31 cellular contexts compared by ENCODE assay signal in genomic region chr17:55598495-55598894, GRCh38.
"Had no signal": no experiment of that assay in that cellular context is flagged by ENCODE, and none has a peak within 500 bp of the region (broad histone marks: within the 10 kb centered on the region; RNA-seq: fewer than 3 reads in every experiment).

No MANE protein-coding gene starts in this region.

- DNase-seq: activated CD4-positive, alpha-beta T cell treated with anti-CD3 and anti-CD28 coated beads for 36 hours; activated CD4-positive, alpha-beta T cell treated with anti-CD3 and anti-CD28 coated beads, Interleukin-2, amount 10 ng/mL, durations not matched to agents 7 days and 5 days; activated CD4-positive, alpha-beta T cell treated with anti-CD3 and anti-CD28 coated beads, Interleukin-2, amount 50 U/mL, for 48 hours; activated CD8-positive, alpha-beta memory T cell treated with anti-CD3 and anti-CD28 coated beads, Interleukin-2, amount 50 U/mL, for 4 hours; activated gamma-delta T cell treated with Interleukin-2 at 50 U/mL for 16 hours; activated naive CD4-positive, alpha-beta T cell treated with anti-CD3 and anti-CD28 coated beads for 36 hours; activated T-cell treated with anti-CD3 and anti-CD28 coated beads for 4 hours; activated T-cell treated with anti-CD3 and anti-CD28 coated beads, Interleukin-2, amount 50 U/mL, for 4 hours; adrenal gland; body of pancreas; NCI-H1105; NCI-H1417 treated with DMSO at 0.1 percent for 48 hours; NCI-H187 treated with DMSO at 0.1 percent for 48 hours; NCI-H2081; NCI-H2171; NCI-H510A; NCI-H526; NCI-H774; PC-3; Peyer's patch; RPMI8226; SHP77 treated with DMSO at 0.1 percent for 48 hours; SK-N-SH had no signal

- H3K9me3 ChIP-seq: SJSA1 had no signal

- ATAC-seq: activated CD4-positive, alpha-beta T cell treated with anti-CD3 and anti-CD28 coated beads for 36 hours; activated CD4-positive, CD25-positive, alpha-beta regulatory T cell treated with anti-CD3 and anti-CD28 coated beads, Interleukin-2, amount 50 U/mL, for 24 hours; activated naive CD4-positive, alpha-beta T cell treated with anti-CD3 and anti-CD28 coated beads, Interleukin-2, amount 50 U/mL, for 72 hours; activated T-cell treated with anti-CD3 and anti-CD28 coated beads, Interleukin-2, amount 50 U/mL, for 4 hours; body of pancreas; PC-3; WTC11 had no signal

- H3K4me3 ChIP-seq: adrenal gland, body of pancreas, breast epithelium, Peyer's patch, SJSA1 had no signal

- H3K9ac ChIP-seq: SK-N-SH had no signal

- H3K27ac ChIP-seq: adrenal gland, body of pancreas, breast epithelium, Peyer's patch, SJSA1 had no signal

- H3K4me3 Mint-ChIP-seq: activated CD4-positive, alpha-beta T cell treated with anti-CD3 and anti-CD28 coated beads for 36 hours; activated CD4-positive, alpha-beta T cell treated with anti-CD3 and anti-CD28 coated beads, Interleukin-2, amount 10 ng/mL, durations not matched to agents 7 days and 5 days; activated naive CD4-positive, alpha-beta T cell treated with anti-CD3 and anti-CD28 coated beads for 36 hours; activated T-cell treated with anti-CD3 and anti-CD28 coated beads, Interleukin-2, amount 50 U/mL, for 4 hours; activated T-helper 1 cell treated with anti-CD3 and anti-CD28 coated beads, Interleukin-12 subunit alpha, Interleukin-12 subunit beta, Interleukin-2, Interleukin-4 antibody, amounts not matched to agents 30 ng/mL and 10 ng/mL and 1 ng/mL, durations not matched to agents 14 hours and 24 hours and 36 hours; T-helper 1 cell treated with Interleukin-12 subunit alpha and Interleukin-12 subunit beta and Interleukin-4 antibody, amounts not matched to agents 30 μg/mL and 1 μg/mL, for 36 hours; T-helper 2 cell treated with Interferon-gamma antibody and Interleukin-4, amounts not matched to agents 5 μg/mL and 100 μg/mL, for 36 hours; WTC11 had no signal

- H3K27me3 ChIP-seq: adrenal gland, body of pancreas, breast epithelium, Peyer's patch had no signal

- H3K4me2 ChIP-seq: SK-N-SH had no signal

- H3K36me3 ChIP-seq: adrenal gland, breast epithelium, Peyer's patch, SJSA1 had no signal

- H3K4me1 ChIP-seq: adrenal gland, body of pancreas, breast epithelium, Peyer's patch, SJSA1 had no signal

- H3K27ac Mint-ChIP-seq: activated CD4-positive, alpha-beta T cell treated with anti-CD3 and anti-CD28 coated beads for 36 hours; activated CD4-positive, alpha-beta T cell treated with anti-CD3 and anti-CD28 coated beads, Interleukin-2, amount 10 ng/mL, durations not matched to agents 7 days and 5 days; activated naive CD4-positive, alpha-beta T cell treated with anti-CD3 and anti-CD28 coated beads for 36 hours; activated naive CD4-positive, alpha-beta T cell treated with anti-CD3 and anti-CD28 coated beads, Interleukin-2, amount 50 U/mL, for 72 hours; activated T-helper 1 cell treated with anti-CD3 and anti-CD28 coated beads, Interleukin-12 subunit alpha, Interleukin-12 subunit beta, Interleukin-2, Interleukin-4 antibody, amounts not matched to agents 30 ng/mL and 10 ng/mL and 1 ng/mL, durations not matched to agents 14 hours and 24 hours and 36 hours; T-helper 1 cell treated with Interleukin-12 subunit alpha and Interleukin-12 subunit beta and Interleukin-4 antibody, amounts not matched to agents 30 μg/mL and 1 μg/mL, for 36 hours; T-helper 2 cell treated with Interferon-gamma antibody and Interleukin-4, amounts not matched to agents 5 μg/mL and 100 μg/mL, for 36 hours; WTC11 had no signal

- H3K4me1 Mint-ChIP-seq: activated CD4-positive, alpha-beta T cell treated with anti-CD3 and anti-CD28 coated beads for 36 hours; activated CD4-positive, alpha-beta T cell treated with anti-CD3 and anti-CD28 coated beads, Interleukin-2, amount 10 ng/mL, durations not matched to agents 7 days and 5 days had no signal
